Comparison of ENCODE assay signal across 2 cellular contexts in the genomic region with DNA sequence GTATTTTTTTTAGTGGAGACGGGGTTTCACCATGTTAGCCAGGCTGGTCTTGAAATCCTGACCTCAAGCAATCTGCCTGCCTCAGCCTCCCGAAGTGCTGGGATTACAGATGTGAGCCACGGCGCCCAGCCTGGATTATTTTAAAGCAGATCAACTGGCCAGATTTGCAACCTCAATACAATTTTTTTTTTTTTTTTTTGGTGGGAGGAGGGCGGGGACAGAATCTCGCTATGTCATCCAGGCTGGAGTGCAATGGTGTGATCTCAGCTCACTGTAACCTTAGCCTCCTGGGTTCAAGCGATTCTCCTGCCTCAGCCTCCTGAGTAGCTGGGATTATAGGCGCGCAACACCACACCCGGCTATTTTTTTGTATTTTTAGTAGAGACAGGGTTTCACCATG. TPM values are rescaled to one million over a fixed set of nuclear protein-coding genes. Genes with fewer than 3 reads are reported as not detected.
DNase-seq lines count a peak whose midpoint lies in the region; ATAC-seq, FAIRE-seq and TF ChIP-seq lines count a peak whose summit lies in the region.
"Not testable (repeated sequence)": the region's sequence is repeated elsewhere in the genome, so short reads cannot be mapped to it uniquely, and the experiment has no call there.

No MANE protein-coding gene starts in this region.

- intact Hi-C loops in K562 (cut with micrococcal nuclease); sigmoid colon (cut with DNase I): not testable (repeated sequence)

- H3K9ac ChIP-seq in K562 (ENCODE audit: insufficient read depth in 1 of 2, low read depth in 2 of 2, low read length in 2 of 2), result not testable (repeated sequence)

- WGBS in K562 (ENCODE audit: insufficient coverage, low coverage, missing lambda C conversion rate), result 6% methylated on average over 10 of the region's 10 CpGs
- 87 to 94% methylated on average over 10 of the region's 10 CpGs for WGBS in sigmoid colon, 2 donors

- not testable (repeated sequence) for H3K4me1 ChIP-seq in K562 (replicated peaks in 1 of 2; ENCODE audit: control insufficient read depth in 2 of 2, insufficient read depth in 2 of 2, low read length in 2 of 2); sigmoid colon

- DNase-seq in K562 (ENCODE audit: extremely low read depth in 1 of 4, low spot score in 3 of 4), result not testable (repeated sequence)
- DNase-seq in sigmoid colon, result peak; percentile 27

- in situ Hi-C loops in K562 (cut with MboI), result not testable (repeated sequence)

- BruUV-seq in K562 (replicated peaks; lab: Mats Ljungman, UMichigan), result not testable (repeated sequence)

- TF ChIP-seq POLR2A in K562 (conservative IDR thresholded peaks at IDR 0.05); sigmoid colon (IDR thresholded peaks at IDR 0.05): not testable (repeated sequence)

- TF ChIP-seq CTCF in K562 (IDR thresholded peaks at IDR 0.05 in 2 of 3, conservative IDR thresholded peaks at IDR 0.05 in 1 of 3; ENCODE audit: insufficient read depth in 2 of 3, low read depth in 1 of 3, low read length in 3 of 3); sigmoid colon (IDR thresholded peaks at IDR 0.05): not testable (repeated sequence)

- not testable (repeated sequence) for H4K20me1 ChIP-seq in K562 (replicated peaks; ENCODE audit: control insufficient read depth, insufficient read depth, low read length)

- not testable (repeated sequence) for FAIRE-seq in K562 (lab: Jason Lieb, UNC)

- peaks cover 26 to 44% of the 10 kb centered on the region in 2 experiments; a peak in 4 of 5 replicates for H3K27me3 ChIP-seq in K562 (ENCODE audit: control insufficient read depth in 2 of 2, insufficient read depth in 2 of 2, low read length in 2 of 2)
- not testable (repeated sequence) for H3K27me3 ChIP-seq in sigmoid colon

- CTCF ChIA-PET in K562 (lab: Yijun Ruan, JAX; ENCODE audit: low intra/inter-chr PET ratio), result interaction anchor here (0.6 to 0.7 kb wide), 2 partner anchors 43 to 89 kb away, joined by 4 to 5 read pairs; no protein-coding TSS in a partner anchor

- not testable (repeated sequence) for H3K9me1 ChIP-seq in K562 (ENCODE audit: control insufficient read depth, insufficient read depth, low read length)

- TF ChIP-seq EP300 in K562 (IDR thresholded peaks at IDR 0.05; ENCODE audit: low read length); sigmoid colon (IDR thresholded peaks at IDR 0.05): not testable (repeated sequence)

- not testable (repeated sequence) for H3K4me3 ChIP-seq in K562, sigmoid colon

- H3K36me3 ChIP-seq in K562 (ENCODE audit: control insufficient read depth, insufficient read depth, low read length); sigmoid colon: not testable (repeated sequence)

- not testable (repeated sequence) for TF ChIP-seq RAD21 in K562 (CRISPR knock-in tag; conservative IDR thresholded peaks at IDR 0.05 in 1 of 2, IDR thresholded peaks at IDR 0.05 in 1 of 2)

- POLR2A ChIA-PET in K562 (lab: Yijun Ruan, JAX), result not testable (repeated sequence)

- H3K9me3 ChIP-seq in K562 (replicated peaks; ENCODE audit: control insufficient read depth, insufficient read depth, low read depth, low read length); sigmoid colon: not testable (repeated sequence)

- H3K79me2 ChIP-seq in K562 (ENCODE audit: control insufficient read depth, insufficient read depth, low read length), result not testable (repeated sequence)

- not testable (repeated sequence) for H3K4me2 ChIP-seq in K562 (ENCODE audit: insufficient read depth, low read length)

- H2AFZ ChIP-seq in K562 (ENCODE audit: low read depth, low read length), result not testable (repeated sequence)

- ATAC-seq in K562, result not testable (repeated sequence)

- not testable (repeated sequence) for H3K27ac ChIP-seq in K562 (ENCODE audit: extremely low read depth, low read depth, low read length); sigmoid colon

TF ChIP-seq in K562, 482 proteins besides CTCF, POLR2A, EP300 and RAD21:
- TF ChIP-seq ZNF384 (IDR thresholded peaks at IDR 0.05; ENCODE audit: low read depth, low read length), result peak; percentile 83
- peak; percentile 71; the same call in 1 of the 2 replicates for TF ChIP-seq ZNF316 (IDR thresholded peaks at IDR 0.05)
- not testable (repeated sequence) for TF ChIP-seq NR2C2 (CRISPR knock-in tag; IDR thresholded peaks at IDR 0.05)
- TF ChIP-seq NR2C2 (tag; IDR thresholded peaks at IDR 0.05), result 0 out of 2 replicates have a peak, but pooled peaks have one; percentile 29
- peak; percentile 72 for TF ChIP-seq MAFG (tag; conservative IDR thresholded peaks at IDR 0.05)
- peak; percentile 46; the same call in 1 of the 2 replicates for TF ChIP-seq BCOR (IDR thresholded peaks at IDR 0.05)
- peak; percentile 47; the same call in 1 of the 2 replicates for TF ChIP-seq NFE2 (IDR thresholded peaks at IDR 0.05; ENCODE audit: low read depth)
- TF ChIP-seq KDM1A (IDR thresholded peaks at IDR 0.05), result peak; percentile 25 to 55; a peak in 2 of 4 replicates
- peak; percentile 53; the same call in 1 of the 2 replicates for TF ChIP-seq C11orf30 (IDR thresholded peaks at IDR 0.05; ENCODE audit: low read depth)
- peak; percentile 85; the same call in 1 of the 2 replicates for TF ChIP-seq PHF21A (IDR thresholded peaks at IDR 0.05; ENCODE audit: borderline replicate concordance, low read depth)
- peak; percentile 34; the same call in 1 of the 2 replicates for TF ChIP-seq MAFK (IDR thresholded peaks at IDR 0.05; ENCODE audit: low read length)
TF ChIP-seq in K562: peak in this region for 10; not testable (repeated sequence) for 472.

RNA-seq across cellular contexts. Expression of a gene that starts 54.5 kb away (rescaled TPM):
- 0.37 and 0.48 TPM in 2 replicates for total RNA-seq in K562 (2011; cell fraction: chromatin; rRNA removed; ENCODE audit: low replicate concordance)
- 0.33 TPM in 1 of 2 replicates, not detected in the other for total RNA-seq in K562 (2011; cell fraction: nucleolus; rRNA removed)
- 0.07 and 0.38 TPM in 2 replicates for total RNA-seq in K562 (2011; cell fraction: nucleoplasm; rRNA removed)
- total RNA-seq in K562 (2014; rRNA removed) (0.09 TPM in 1 of 2 replicates, not detected in the other), K562 (2014; rRNA removed; fragmentation: Illumina TruSeq; extraction: Trizol) (not detected in 2 replicates), K562 (2015; rRNA removed; fragmentation: Illumina TruSeq; extraction: Trizol) (0.04 and 0.19 TPM in 2 replicates), K562 (2021) (0.07 TPM in 1 of 2 replicates, not detected in the other), sigmoid colon (10 to 100 TPM in 1 of 4 donors, 1 to 10 TPM in 3; 2.1 to 18.3 (median 5.7) TPM)
- polyA plus RNA-seq in K562 (2011; rRNA removed) (0.08 and 0.24 TPM in 2 replicates), K562 (2014; fragmentation: Illumina TruSeq; extraction: Trizol) (0.03 and 0.11 TPM in 2 replicates), K562 (2014; fragmentation: Nextera tagmentation; extraction: Ambion mirVana) (under 1 TPM in 1 of 2 experiments, not detected in 1; 0.01 TPM), K562 (2014; rRNA removed) (0.07 and 0.09 TPM in 2 replicates), sigmoid colon (1 to 10 TPM; 1.2 to 1.8 (median 1.4) TPM)
- 0.04 and 0.06 TPM in 2 replicates for polyA plus RNA-seq in K562 (2011; cell fraction: cytosol; rRNA removed)
- 0.28 and 0.35 TPM in 2 replicates for polyA plus RNA-seq in K562 (2011; cell fraction: nucleus; rRNA removed)
- 0.16 and 0.39 TPM in 2 replicates for polyA plus RNA-seq in K562 (2012)
- 0.06 and 0.11 TPM in 2 replicates for polyA minus RNA-seq in K562 (2011; rRNA and poly(A)+ RNA removed)
- polyA minus RNA-seq in K562 (2011; cell fraction: cytosol; rRNA and poly(A)+ RNA removed), result not detected in 2 replicates
- 0.11 and 0.40 TPM in 2 replicates for polyA minus RNA-seq in K562 (2011; cell fraction: nucleus; rRNA and poly(A)+ RNA removed)
